Comparison of ENCODE assay signal across 14 cellular contexts in the genomic region with DNA sequence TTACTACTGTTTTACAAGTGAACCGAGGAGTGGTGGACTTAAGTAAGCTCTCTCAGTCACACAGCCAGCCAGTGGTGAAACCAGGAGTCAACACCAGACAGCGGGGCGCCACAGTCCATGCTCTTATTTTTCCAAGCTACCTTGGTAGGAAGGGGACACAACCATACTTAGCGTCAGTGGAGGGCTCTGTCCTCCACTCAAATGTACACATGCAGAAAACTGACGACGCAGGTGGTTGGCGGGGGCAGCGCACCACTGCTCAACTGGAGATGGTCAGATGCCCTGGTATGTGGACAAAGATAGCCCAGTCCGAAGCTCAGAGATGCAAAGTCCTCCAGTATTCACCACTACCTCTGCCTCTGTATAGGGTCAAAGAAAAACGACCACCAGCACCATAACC. TPM values are rescaled to one million over a fixed set of nuclear protein-coding genes. Genes with fewer than 3 reads are reported as not detected.
A peak's percentile ranks its signal among the peaks of the same experiment; 100 is the strongest.
DNase-seq lines count a peak whose midpoint lies in the region; ATAC-seq and TF ChIP-seq lines count a peak whose summit lies in the region.
"Had no signal": no experiment of that assay in that cellular context is flagged by ENCODE, and none has a peak within 500 bp of the region (broad histone marks: within the 10 kb centered on the region; RNA-seq: fewer than 3 reads in every experiment).

No MANE protein-coding gene starts in this region.

- no peaks in the 10 kb centered on the region for H3K9me1 ChIP-seq in IMR-90 (ENCODE audit: insufficient read depth, low read length)

- no peak overlapping the region for H3K14ac ChIP-seq in IMR-90 (replicated peaks; ENCODE audit: low read depth, low read length)

- H3K79me1 ChIP-seq in IMR-90 (ENCODE audit: low read depth in 1 of 2, low read length in 2 of 2) = peaks cover 13 to 17% of the 10 kb centered on the region in 2 experiments

- H3K4ac ChIP-seq in IMR-90 (ENCODE audit: low read depth, low read length) = no peak overlapping the region

- no peak for TF ChIP-seq POLR2A in IMR-90 (IDR thresholded peaks at IDR 0.05; ENCODE audit: low read depth, low read length)

- peaks cover 32% of the 10 kb centered on the region for H3K79me2 ChIP-seq in osteoblast (ENCODE audit: insufficient read depth, low read length)

- H3K27me3 ChIP-seq in IMR-90 (ENCODE audit: control insufficient read depth, insufficient read depth, low read length) = no peaks in the 10 kb centered on the region
- H3K27me3 ChIP-seq in ectodermal cell (ENCODE audit: control insufficient read depth, insufficient read depth, low read length, poor library complexity, severe bottlenecking) = no peaks in the 10 kb centered on the region
- no peaks in the 10 kb centered on the region for H3K27me3 ChIP-seq in osteoblast (ENCODE audit: insufficient read depth, low read length)
- H3K27me3 ChIP-seq: vagina had no signal

- H4K20me1 ChIP-seq in IMR-90 (ENCODE audit: insufficient read depth, low read length) = no peaks in the 10 kb centered on the region; the same call in 1 of the 2 replicates
- H4K20me1 ChIP-seq in osteoblast (ENCODE audit: insufficient read depth, low read length) = no peaks in the 10 kb centered on the region

- in situ Hi-C loops in IMR-90 (cut with MboI; ENCODE audit: low sequenced_read_pairs) = no loop called here

- H2BK5ac ChIP-seq in IMR-90 (ENCODE audit: low read depth, low read length, poor library complexity, severe bottlenecking) = no peak overlapping the region

- H2BK15ac ChIP-seq in IMR-90 (ENCODE audit: low read depth, low read length) = no peak overlapping the region

- no peak overlapping the region for H4K5ac ChIP-seq in IMR-90 (ENCODE audit: low read depth, low read length)

- H3K9ac ChIP-seq in IMR-90 (ENCODE audit: low read depth, low read length) = no peak overlapping the region

- H3K4me1 ChIP-seq in IMR-90 (ENCODE audit: control insufficient read depth, insufficient read depth, low read length) (no peaks in the 10 kb centered on the region), ectodermal cell (ENCODE audit: control insufficient read depth, insufficient read depth, low read length) (no peaks in the 10 kb centered on the region), osteoblast (ENCODE audit: insufficient read depth, low read length) (peaks cover 11% of the 10 kb centered on the region)

- intact Hi-C loops in IMR-90 (cut with micrococcal nuclease) = loop anchor here (2.0 to 10.0 kb wide), 2 partner anchors 73 to 119 kb away; a partner anchor contains a TSS

- peaks cover 4% of the 10 kb centered on the region for H3K36me3 ChIP-seq in IMR-90 (ENCODE audit: control insufficient read depth, insufficient read depth, low read length)
- no peaks in the 10 kb centered on the region for H3K36me3 ChIP-seq in ectodermal cell (ENCODE audit: control insufficient read depth, insufficient read depth, low read length)
- H3K36me3 ChIP-seq in osteoblast (ENCODE audit: insufficient read depth, low read length) = no peaks in the 10 kb centered on the region

- DNase-seq in AG10803 (ENCODE audit: low read depth) = no peak
- DNase-seq in IMR-90 = no peak
- no peak for DNase-seq in osteoblast (ENCODE audit: insufficient read length, low spot score, missing footprints)
- DNase-seq in activated CD4-positive, CD25-positive, alpha-beta regulatory T cell treated with anti-CD3 and anti-CD28 coated beads, Interleukin-2, amount 50 U/mL, for 72 hours = no peak
- DNase-seq in NCI-H510A (lab: John Stamatoyannopoulos, UW) = no peak
- DNase-seq: activated CD4-positive, alpha-beta memory T cell treated with anti-CD3 and anti-CD28 coated beads, Interleukin-2, amount 10 ng/mL, durations not matched to agents 7 days and 5 days; activated naive CD4-positive, alpha-beta T cell; HCEC 1CT; NCI-H446 had no signal

- POLR2A ChIA-PET in IMR-90 (lab: Charles Lee; ENCODE audit: unreplicated experiment) = no interaction called here

- BruUV-seq in IMR-90 (replicated peaks; lab: Mats Ljungman, UMichigan) = no TSS peak

- no peak overlapping the region; a peak in 1 of 4 replicates for H4K8ac ChIP-seq in IMR-90 (ENCODE audit: low read depth in 2 of 2, low read length in 2 of 2)

- ATAC-seq in IMR-90 (ENCODE audit: low read depth) = no peak
- ATAC-seq in HG03469 (IDR thresholded peaks at IDR 0.05; ENCODE audit: unreplicated experiment) = no peak
- ATAC-seq in HG03460 (IDR thresholded peaks at IDR 0.05; ENCODE audit: unreplicated experiment) = no peak

- no peak overlapping the region for H2AFZ ChIP-seq in IMR-90 (replicated peaks; ENCODE audit: low read length, poor library complexity)
- H2AFZ ChIP-seq in osteoblast (ENCODE audit: low read length) = peak overlapping the region; percentile 100

- TF ChIP-seq RAD21 in IMR-90 (IDR thresholded peaks at IDR 0.05; ENCODE audit: low read length) = no peak

- H2AK5ac ChIP-seq in IMR-90 (ENCODE audit: low read depth, low read length) = no peak overlapping the region

- no CpG with 5 or more reads among the region's 10 CpGs for WGBS in IMR-90 (ENCODE audit: extremely low coverage in 2 of 2, insufficient read length in 1 of 2), 2 experiments
- WGBS in ectodermal cell, 2 experiments = 87% methylated on average over 10 of the region's 10 CpGs

- H2BK120ac ChIP-seq in IMR-90 (ENCODE audit: low read depth, low read length) = no peak overlapping the region

- dilution Hi-C loops in IMR-90 (cut with HindIII; ENCODE audit: low sequenced_read_pairs, unreplicated experiment) = no loop called here

- CTCF ChIA-PET in IMR-90 (lab: Yijun Ruan, JAX) = no interaction called here

- no peak overlapping the region for H3K18ac ChIP-seq in IMR-90 (ENCODE audit: low read depth, low read length)

- H3K4me2 ChIP-seq in IMR-90 (ENCODE audit: low read depth, low read length) (peak overlapping the region; percentile 97; the same call in 1 of the 2 replicates), osteoblast (ENCODE audit: insufficient read depth, low read length) (peak overlapping the region; percentile 98)

- no peak overlapping the region for H3K23ac ChIP-seq in IMR-90 (ENCODE audit: low read depth, low read length)

- no peak overlapping the region for H3K56ac ChIP-seq in IMR-90 (ENCODE audit: extremely low read depth, insufficient read depth, low read length)

- H3K27ac ChIP-seq in IMR-90 (ENCODE audit: insufficient read depth, low read length) (no peak overlapping the region), ectodermal cell (ENCODE audit: insufficient read depth, low read depth, low read length, poor library complexity, severe bottlenecking) (no peak overlapping the region), osteoblast (ENCODE audit: low read depth, low read length) (peak overlapping the region; percentile 81)
- H3K27ac ChIP-seq: vagina had no signal

- peak overlapping the region; percentile 91 for H3K4me3 ChIP-seq in AG10803 (ENCODE audit: low read length)
- peak overlapping the region; percentile 70; the same call in 1 of the 2 replicates for H3K4me3 ChIP-seq in IMR-90 (ENCODE audit: insufficient read depth, low read depth, low read length)
- H3K4me3 ChIP-seq in ectodermal cell (ENCODE audit: insufficient read depth, low read depth, low read length) = peak overlapping the region; percentile 58
- peak overlapping the region; percentile 96 for H3K4me3 ChIP-seq in osteoblast (ENCODE audit: insufficient read depth, low read length)

- H2BK20ac ChIP-seq in IMR-90 (ENCODE audit: low read depth, low read length) = no peak overlapping the region

- no peak overlapping the region for H4K91ac ChIP-seq in IMR-90 (ENCODE audit: insufficient read depth, low read depth, low read length)

- no peak for TF ChIP-seq CTCF in AG10803 (conservative IDR thresholded peaks at IDR 0.05; ENCODE audit: low read length)
- TF ChIP-seq CTCF in IMR-90 (conservative IDR thresholded peaks at IDR 0.05; ENCODE audit: low read depth, low read length) = no peak
- no peak for TF ChIP-seq CTCF in osteoblast (IDR thresholded peaks at IDR 0.05; ENCODE audit: extremely low read depth, low read depth, low read length)

- H2AK9ac ChIP-seq in IMR-90 (replicated peaks; ENCODE audit: low read depth, low read length, poor library complexity) = no peak overlapping the region

- H3K9me3 ChIP-seq in IMR-90 (ENCODE audit: control insufficient read depth, insufficient read depth, low read length) (peaks cover 20% of the 10 kb centered on the region), ectodermal cell (ENCODE audit: control insufficient read depth, low read length) (peaks cover 8% of the 10 kb centered on the region), osteoblast (ENCODE audit: low read depth, low read length) (no peaks in the 10 kb centered on the region)

TF ChIP-seq in IMR-90, 13 proteins besides CTCF, POLR2A, EP300 and RAD21 (continues in another document):
- no peak for TF ChIP-seq RCOR1 (IDR thresholded peaks at IDR 0.05; ENCODE audit: insufficient replicate concordance, low read length)
- no peak for TF ChIP-seq MAFK (IDR thresholded peaks at IDR 0.05; ENCODE audit: low read depth, low read length)
- no peak for TF ChIP-seq BHLHE40 (IDR thresholded peaks at IDR 0.05; ENCODE audit: low read depth, low read length)
- TF ChIP-seq NFE2L2 (IDR thresholded peaks at IDR 0.05; ENCODE audit: low read depth, low read length) = no peak
- TF ChIP-seq, protein P1, sequence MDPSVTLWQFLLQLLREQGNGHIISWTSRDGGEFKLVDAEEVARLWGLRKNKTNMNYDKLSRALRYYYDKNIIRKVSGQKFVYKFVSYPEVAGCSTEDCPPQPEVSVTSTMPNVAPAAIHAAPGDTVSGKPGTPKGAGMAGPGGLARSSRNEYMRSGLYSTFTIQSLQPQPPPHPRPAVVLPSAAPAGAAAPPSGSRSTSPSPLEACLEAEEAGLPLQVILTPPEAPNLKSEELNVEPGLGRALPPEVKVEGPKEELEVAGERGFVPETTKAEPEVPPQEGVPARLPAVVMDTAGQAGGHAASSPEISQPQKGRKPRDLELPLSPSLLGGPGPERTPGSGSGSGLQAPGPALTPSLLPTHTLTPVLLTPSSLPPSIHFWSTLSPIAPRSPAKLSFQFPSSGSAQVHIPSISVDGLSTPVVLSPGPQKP (IDR thresholded peaks at IDR 0.05; ENCODE audit: borderline replicate concordance, low read depth, low read length) = no peak

RNA-seq across cellular contexts. Expression of a gene that starts 1.1 kb away (rescaled TPM):
- total RNA-seq in IMR-90 (2012; rRNA removed) (3.4 and 4.7 TPM in 2 replicates), osteoblast (5.8 and 7.7 TPM in 2 replicates)
- 1.3 and 1.8 TPM in 2 replicates for polyA plus RNA-seq in IMR-90 (2012; rRNA removed)
- polyA plus RNA-seq in IMR-90 (2012; cell fraction: cytosol; rRNA removed) = 0.38 and 0.44 TPM in 2 replicates
- polyA plus RNA-seq in IMR-90 (2012; cell fraction: nucleus; rRNA removed; ENCODE audit: low replicate concordance) = 1.6 and 7.3 TPM in 2 replicates
- 8.4 TPM for polyA plus RNA-seq in ectodermal cell (2013, experiment 1 of 4)
- polyA plus RNA-seq in ectodermal cell (2013, experiment 2 of 4) = 8.6 TPM
- polyA plus RNA-seq in ectodermal cell (2013, experiment 3 of 4) = 3.7 TPM
- polyA plus RNA-seq in ectodermal cell (2013, experiment 4 of 4) = 4.4 TPM
- total RNA-seq: activated CD4-positive, alpha-beta memory T cell treated with anti-CD3 and anti-CD28 coated beads, Interleukin-2, amount 10 ng/mL, durations not matched to agents 7 days and 5 days; T-helper 1 cell treated with Interleukin-12 subunit alpha and Interleukin-12 subunit beta and Interleukin-4 antibody, amounts not matched to agents 30 ng/mL and 1 ng/mL, for 36 hours had no signal

RNA-seq across cellular contexts. Expression of a gene that starts 31.6 kb away (rescaled TPM):
- total RNA-seq in IMR-90 (2012; rRNA removed) (2.3 and 2.8 TPM in 2 replicates), osteoblast (4.7 and 5.1 TPM in 2 replicates)
- polyA plus RNA-seq in IMR-90 (2012; rRNA removed) = 1.9 and 2.5 TPM in 2 replicates
- polyA plus RNA-seq in IMR-90 (2012; cell fraction: cytosol; rRNA removed) = 0.53 and 0.73 TPM in 2 replicates
- 3.3 and 13.3 TPM in 2 replicates for polyA plus RNA-seq in IMR-90 (2012; cell fraction: nucleus; rRNA removed; ENCODE audit: low replicate concordance)
- polyA plus RNA-seq in ectodermal cell (2013, experiment 1 of 4) = 2.2 TPM
- 3.1 TPM for polyA plus RNA-seq in ectodermal cell (2013, experiment 2 of 4)
- 1.7 TPM for polyA plus RNA-seq in ectodermal cell (2013, experiment 3 of 4)
- 1.7 TPM for polyA plus RNA-seq in ectodermal cell (2013, experiment 4 of 4)
